In genomic region chr10:35421553-35422178, GRCh38 we compare ENCODE assay signal across 1 cellular context.
TF ChIP-seq lines count a peak whose summit lies in the region.

No MANE protein-coding gene starts in this region.

TF ChIP-seq in K562, 482 proteins besides CTCF, POLR2A, EP300 and RAD21:
- TF ChIP-seq FOSL1 (tag; conservative IDR thresholded peaks at IDR 0.05) (peak; percentile 13; the same call in 1 of the 2 replicates), THAP7 (CRISPR knock-in tag; IDR thresholded peaks at IDR 0.05) (no peak)
